ENCODE assay signal across 8 cellular contexts in genomic region chr9:109010676-109011655, GRCh38.
DNase-seq lines count a peak whose midpoint lies in the region; ATAC-seq and TF ChIP-seq lines count a peak whose summit lies in the region.

No MANE protein-coding gene starts in this region.

- no peak for TF ChIP-seq CTCF in neutrophil (IDR thresholded peaks at IDR 0.05)

- H3K36me3 ChIP-seq in neutrophil: no peaks in the 10 kb centered on the region

- DNase-seq in AG08395 (ENCODE audit: low spot score): peak; percentile 21
- DNase-seq in HPDE6-E6E7 (ENCODE audit: extremely low spot score): peak; percentile 34
- DNase-seq in COR-L47 (lab: John Stamatoyannopoulos, UW): no peak
- DNase-seq in HK-2 (ENCODE audit: unreplicated experiment): no peak

- H3K9me3 ChIP-seq in neutrophil: no peaks in the 10 kb centered on the region

- no peak overlapping the region for H3K4me3 ChIP-seq in neutrophil (ENCODE audit: low read depth in 1 of 2, low read length in 1 of 2)

- peaks cover 13% of the 10 kb centered on the region for H3K27me3 ChIP-seq in neutrophil

- peak; percentile 48 for ATAC-seq in GM18909 (IDR thresholded peaks at IDR 0.05; ENCODE audit: poor library complexity, unreplicated experiment)
- peak; percentile 53 to 66 for ATAC-seq in activated CD4-positive, CD25-positive, alpha-beta regulatory T cell treated with anti-CD3 and anti-CD28 coated beads, Interleukin-2, amount 50 U/mL, for 24 hours

- peaks cover 17 to 26% of the 10 kb centered on the region in 2 experiments for H3K4me1 ChIP-seq in neutrophil (ENCODE audit: control insufficient read depth in 1 of 2, insufficient read depth in 1 of 2, low read depth in 1 of 2, low read length in 1 of 2)

- H3K27ac ChIP-seq in cingulate gyrus (ENCODE audit: low read depth, low read length) (peak overlapping the region; percentile 20), neutrophil (peak overlapping the region; percentile 11)

Comparison
In these comparisons a context has a peak if more than half of its experiments do, and no peak if none do; other contexts are left out.
1. DNase-seq: peak in AG08395 (single experiment) and HPDE6-E6E7 (single experiment); none in COR-L47 (single experiment) and HK-2 (single experiment).